In genomic region chr1:221335161-221336101, GRCh38 we compare ENCODE assay signal across 8 cellular contexts.
DNase-seq lines count a peak whose midpoint lies in the region; ATAC-seq and FAIRE-seq lines count a peak whose summit lies in the region.

No MANE protein-coding gene starts in this region.

- peak; percentile 97 for FAIRE-seq in endometrium (lab: Jason Lieb, UNC)

- DNase-seq in AG20443 (ENCODE audit: low spot score), result peak; percentile 81
- DNase-seq in NCI-H226, result peak; percentile 4
- peak; percentile 86 for DNase-seq in myocyte (ENCODE audit: low read depth)
- DNase-seq in CD1c-positive myeloid dendritic cell (ENCODE audit: extremely low spot score), result no peak
- no peak for DNase-seq in NCI-H2171 treated with DMSO at 0.1 percent for 48 hours (lab: John Stamatoyannopoulos, UW)
- DNase-seq in cerebellum (ENCODE audit: low spot score), result no peak

- no peak for ATAC-seq in GM19351 (IDR thresholded peaks at IDR 0.05; ENCODE audit: unreplicated experiment)

Comparison
In these comparisons a context has a peak if more than half of its experiments do, and no peak if none do; other contexts are left out.
1. DNase-seq: peak in AG20443 (single experiment), NCI-H226 (single experiment) and myocyte (single experiment); none in CD1c-positive myeloid dendritic cell (single experiment), NCI-H2171 treated with DMSO at 0.1 percent for 48 hours (single experiment) and cerebellum (single experiment).